ENCODE assay signal across 18 cellular contexts in genomic region chr1:164982545-164982944, GRCh38.
DNase-seq lines count a peak whose midpoint lies in the region; ATAC-seq and TF ChIP-seq lines count a peak whose summit lies in the region.
"Had no signal": no experiment of that assay in that cellular context is flagged by ENCODE, and none has a peak within 500 bp of the region (broad histone marks: within the 10 kb centered on the region; RNA-seq: fewer than 3 reads in every experiment).

No MANE protein-coding gene starts in this region.

- no peak for TF ChIP-seq CTCF in cardiac muscle cell (IDR thresholded peaks at IDR 0.05; ENCODE audit: low read depth, low read length)
- TF ChIP-seq CTCF in endodermal cell (conservative IDR thresholded peaks at IDR 0.05) = no peak
- TF ChIP-seq CTCF in BE2C (IDR thresholded peaks at IDR 0.05; ENCODE audit: low read depth, low read length) = no peak

- H3K4ac ChIP-seq in neuronal stem cell (ENCODE audit: low read length) = no peak overlapping the region

- no peak overlapping the region for H3K23ac ChIP-seq in neuronal stem cell (ENCODE audit: low read depth, low read length, poor library complexity)

- H3K9ac ChIP-seq in endodermal cell (ENCODE audit: extremely low read depth, low read length, poor library complexity, severe bottlenecking) = no peak overlapping the region
- H3K9ac ChIP-seq in neuronal stem cell (ENCODE audit: low read depth, low read length, poor library complexity) = no peak overlapping the region
- H3K9ac ChIP-seq: BLaER1 treated with 17β-estradiol and CSF1 and Interleukin-3, amounts not matched to agents 10 nM and 100 nM had no signal

- WGBS in endodermal cell (ENCODE audit: insufficient coverage in 1 of 2, insufficient read length in 1 of 2), 2 experiments = 0 to 27% methylated on average over 1 of the region's 1 CpG
- WGBS in neuronal stem cell (ENCODE audit: extremely low coverage in 2 of 2, insufficient read length in 2 of 2, insufficient replicate concordance in 1 of 2), 2 donors = no CpG with 5 or more reads among the region's 1 CpG

- H3K18ac ChIP-seq in neuronal stem cell (ENCODE audit: low read length) = peak overlapping the region; percentile 4

- H3K36me3 Mint-ChIP-seq in endodermal cell (ENCODE audit: low read depth) = no peaks in the 10 kb centered on the region
- H3K36me3 Mint-ChIP-seq: CD8-positive, alpha-beta memory T cell had no signal

- H3K4me1 ChIP-seq in cardiac muscle cell (ENCODE audit: low read depth) = peaks cover 23% of the 10 kb centered on the region
- peaks cover 5% of the 10 kb centered on the region for H3K4me1 ChIP-seq in endodermal cell (ENCODE audit: control insufficient read depth, insufficient read depth, low read length)
- peaks cover 0 to 8% of the 10 kb centered on the region in 2 donors for H3K4me1 ChIP-seq in neuronal stem cell (ENCODE audit: control insufficient read depth in 2 of 2, insufficient read depth in 1 of 2, low read depth in 1 of 2, low read length in 2 of 2)
- H3K4me1 ChIP-seq in BE2C = no peaks in the 10 kb centered on the region

- no peak overlapping the region for H2BK15ac ChIP-seq in neuronal stem cell (ENCODE audit: low read length)

- intact Hi-C loops in left cardiac atrium (cut with DNase I) = no loop called here

- H3K14ac ChIP-seq in neuronal stem cell (ENCODE audit: low read length) = no peak overlapping the region

- H3K4me1 Mint-ChIP-seq in endodermal cell = peaks cover 13% of the 10 kb centered on the region
- H3K4me1 Mint-ChIP-seq: CD8-positive, alpha-beta memory T cell had no signal

- H3K27ac Mint-ChIP-seq in endodermal cell = no peak overlapping the region
- H3K27ac Mint-ChIP-seq: CD8-positive, alpha-beta memory T cell; HFFc6 had no signal

- H3K4me3 ChIP-seq in cardiac muscle cell = no peak overlapping the region
- no peak overlapping the region for H3K4me3 ChIP-seq in endodermal cell (ENCODE audit: low read length)
- no peak overlapping the region for H3K4me3 ChIP-seq in neuronal stem cell (ENCODE audit: low read length in 2 of 2)
- H3K4me3 ChIP-seq in BE2C (ENCODE audit: low read depth, low read length) = no peak overlapping the region
- H3K4me3 ChIP-seq: BLaER1 treated with 17β-estradiol and CSF1 and Interleukin-3, amounts not matched to agents 10 nM and 100 nM had no signal

- H3K27me3 ChIP-seq in cardiac muscle cell (no peaks in the 10 kb centered on the region), endodermal cell (ENCODE audit: control insufficient read depth, insufficient read depth, low read length, poor library complexity, severe bottlenecking) (peaks cover 13% of the 10 kb centered on the region), neuronal stem cell (ENCODE audit: control insufficient read depth in 3 of 3, insufficient read depth in 3 of 3, low read depth in 1 of 3, low read length in 3 of 3) (no peaks in the 10 kb centered on the region), BE2C (no peaks in the 10 kb centered on the region)
- H3K27me3 ChIP-seq: BLaER1 treated with 17β-estradiol and CSF1 and Interleukin-3, amounts not matched to agents 10 nM and 100 nM had no signal

- peaks cover 21% of the 10 kb centered on the region for H3K27me3 Mint-ChIP-seq in endodermal cell (ENCODE audit: insufficient read depth)

- no peak overlapping the region for H3K4me3 Mint-ChIP-seq in endodermal cell
- H3K4me3 Mint-ChIP-seq: HFFc6 had no signal

- H3K36me3 ChIP-seq in cardiac muscle cell = no peaks in the 10 kb centered on the region
- no peaks in the 10 kb centered on the region for H3K36me3 ChIP-seq in endodermal cell (ENCODE audit: control insufficient read depth, insufficient read depth, low read length)
- H3K36me3 ChIP-seq in neuronal stem cell (replicated peaks in 1 of 2; ENCODE audit: control insufficient read depth in 2 of 2, insufficient read depth in 2 of 2, low read length in 2 of 2) = no peaks in the 10 kb centered on the region
- H3K36me3 ChIP-seq in BE2C = no peaks in the 10 kb centered on the region
- H3K36me3 ChIP-seq: BLaER1 treated with 17β-estradiol and CSF1 and Interleukin-3, amounts not matched to agents 10 nM and 100 nM had no signal

- H2AK5ac ChIP-seq in neuronal stem cell (ENCODE audit: low read depth, low read length) = no peak overlapping the region

- DNase-seq in cardiac muscle cell (ENCODE audit: low read depth in 1 of 2, low spot score in 1 of 2) (peak; percentile 3 to 59), left cardiac atrium (no peak), endodermal cell (peak; percentile 63), neuronal stem cell (ENCODE audit: low spot score) (no peak), medulla oblongata (ENCODE audit: extremely low spot score) (no peak), activated gamma-delta T cell (lab: John Stamatoyannopoulos, UW) (no peak), BE2C (no peak)
- DNase-seq: CD8-positive, alpha-beta memory T cell; DMS79; HFFc6; KG1; NCI-H146; NCI-H2081; NCI-H345; NCI-H526; PC-3 had no signal

- no peak overlapping the region for H2BK5ac ChIP-seq in neuronal stem cell (ENCODE audit: low read length)

- H2BK120ac ChIP-seq in neuronal stem cell (ENCODE audit: low read depth, low read length) = no peak overlapping the region

- H3K27ac ChIP-seq in cardiac muscle cell (peak overlapping the region; percentile 41), endodermal cell (ENCODE audit: low read depth, low read length) (no peak overlapping the region), neuronal stem cell (replicated peaks; ENCODE audit: low read length) (no peak overlapping the region)
- H3K27ac ChIP-seq: BLaER1 treated with 17β-estradiol and CSF1 and Interleukin-3, amounts not matched to agents 10 nM and 100 nM had no signal

- H4K8ac ChIP-seq in neuronal stem cell (ENCODE audit: low read depth, low read length) = no peak overlapping the region

- no peak overlapping the region for H2BK12ac ChIP-seq in neuronal stem cell (ENCODE audit: low read length)

- H2AFZ ChIP-seq in neuronal stem cell (ENCODE audit: low read length) = no peak overlapping the region

- no peak overlapping the region for H3K4me2 ChIP-seq in neuronal stem cell (ENCODE audit: insufficient read depth, low read length, poor library complexity, severe bottlenecking)
- H3K4me2 ChIP-seq: BLaER1 treated with 17β-estradiol and CSF1 and Interleukin-3, amounts not matched to agents 10 nM and 100 nM had no signal

- H3K79me1 ChIP-seq in neuronal stem cell (ENCODE audit: low read depth, low read length) = no peaks in the 10 kb centered on the region

- no peak overlapping the region for H4K91ac ChIP-seq in neuronal stem cell (ENCODE audit: low read depth, low read length, poor library complexity)

- no peak for ATAC-seq in left cardiac atrium
- no peak for ATAC-seq in GM21717 (IDR thresholded peaks at IDR 0.05; ENCODE audit: unreplicated experiment)
- ATAC-seq: PC-3 had no signal

- H3K9me3 ChIP-seq in cardiac muscle cell (ENCODE audit: low read depth) (no peaks in the 10 kb centered on the region), endodermal cell (ENCODE audit: control insufficient read depth, low read length) (no peaks in the 10 kb centered on the region), neuronal stem cell (replicated peaks in 1 of 2; ENCODE audit: control insufficient read depth in 2 of 2, insufficient read depth in 1 of 2, low read depth in 1 of 2, low read length in 2 of 2) (no peaks in the 10 kb centered on the region), BE2C (no peaks in the 10 kb centered on the region)
- H3K9me3 ChIP-seq: BLaER1 treated with 17β-estradiol and CSF1 and Interleukin-3, amounts not matched to agents 10 nM and 100 nM had no signal

- no peaks in the 10 kb centered on the region for H3K9me3 Mint-ChIP-seq in endodermal cell
- H3K9me3 Mint-ChIP-seq: HFFc6 had no signal

Comparison
In these comparisons a context has a peak if more than half of its experiments do, and no peak if none do; other contexts are left out.
1. DNase-seq: peak in cardiac muscle cell (2 of 2) and endodermal cell (single experiment); none in left cardiac atrium (single experiment), neuronal stem cell (single experiment), medulla oblongata (single experiment), activated gamma-delta T cell (single experiment) and BE2C (single experiment).